In genomic region chr15:54212635-54213034, GRCh38 we compare ENCODE assay signal across 8 cellular contexts.
"Had no signal": no experiment of that assay in that cellular context is flagged by ENCODE, and none has a peak within 500 bp of the region (broad histone marks: within the 10 kb centered on the region; RNA-seq: fewer than 3 reads in every experiment).

No MANE protein-coding gene starts in this region.

- DNase-seq: H7, KBM-7 had no signal

- H3K27ac ChIP-seq: HL-60, KMS-11 had no signal

- H3K9me3 ChIP-seq: HAP-1 had no signal

- H3K36me3 ChIP-seq: HAP-1 had no signal

- H3K4me3 ChIP-seq: GM23338, HAP-1 had no signal

- ATAC-seq: GM23338, HCT116, HepG2 had no signal
